ENCODE assay signal across 20 cellular contexts in the genomic region with DNA sequence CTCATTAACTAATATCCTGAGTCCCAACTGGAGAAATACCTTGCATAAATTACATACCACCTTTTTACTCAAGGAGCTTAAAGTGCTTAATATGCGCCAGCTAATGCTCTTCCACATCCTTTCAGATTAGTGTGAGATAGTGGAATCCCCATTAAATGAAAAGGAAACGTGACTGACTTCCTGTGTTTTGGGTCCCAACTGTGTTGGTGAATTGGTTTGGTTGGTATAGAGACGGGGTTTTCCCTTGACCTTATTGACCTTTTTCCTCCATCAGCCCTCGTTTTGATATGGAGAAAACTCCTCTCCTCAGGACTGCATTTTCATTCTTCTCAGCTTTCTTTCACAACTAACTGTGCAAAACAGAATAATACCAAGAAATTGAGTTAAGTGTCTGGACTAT.
DNase-seq lines count a peak whose midpoint lies in the region; ATAC-seq, FAIRE-seq and TF ChIP-seq lines count a peak whose summit lies in the region.
"Had no signal": no experiment of that assay in that cellular context is flagged by ENCODE, and none has a peak within 500 bp of the region (broad histone marks: within the 10 kb centered on the region; RNA-seq: fewer than 3 reads in every experiment).

No MANE protein-coding gene starts in this region.

- H3K23ac ChIP-seq in mesendoderm (ENCODE audit: low read length), result no peak overlapping the region

- no peak for TF ChIP-seq CTCF in ascending aorta (IDR thresholded peaks at IDR 0.05)
- TF ChIP-seq CTCF in pancreas (IDR thresholded peaks at IDR 0.05), result no peak

- 62% methylated on average over 2 of the region's 4 CpGs for WGBS in HUES64
- no CpG with 5 or more reads among the region's 4 CpGs for WGBS in mesendoderm (ENCODE audit: extremely low coverage, insufficient coverage, low lambda C conversion rate)
- 52 to 65% methylated on average over 4 of the region's 4 CpGs for WGBS in pancreas, 2 donors

- H3K4ac ChIP-seq in mesendoderm (ENCODE audit: low read depth, low read length), result no peak overlapping the region

- H3K56ac ChIP-seq in mesendoderm (ENCODE audit: low read length), result no peak overlapping the region

- ATAC-seq in effector memory CD8-positive, alpha-beta T cell (replicated peaks), result peak; percentile 17
- ATAC-seq in HG03460 (IDR thresholded peaks at IDR 0.05; ENCODE audit: unreplicated experiment) (no peak), pancreas (no peak)

- H4K5ac ChIP-seq in mesendoderm (ENCODE audit: low read length), result no peak overlapping the region

- no peak overlapping the region for H3K4me3 ChIP-seq in BLaER1
- no peak overlapping the region for H3K4me3 ChIP-seq in HUES64 (ENCODE audit: low read length)
- no peak overlapping the region for H3K4me3 ChIP-seq in mesendoderm (ENCODE audit: low read length)
- H3K4me3 ChIP-seq in ascending aorta, result no peak overlapping the region
- H3K4me3 ChIP-seq in pancreas, result no peak overlapping the region
- H3K4me3 ChIP-seq: Peyer's patch, SJSA1 had no signal

- H3K4me1 ChIP-seq in BLaER1, result peaks cover 39% of the 10 kb centered on the region
- peaks cover 28% of the 10 kb centered on the region for H3K4me1 ChIP-seq in HUES64 (ENCODE audit: insufficient read depth, low read length)
- H3K4me1 ChIP-seq in mesendoderm (ENCODE audit: control insufficient read depth, low read depth, low read length), result peaks cover 7% of the 10 kb centered on the region
- H3K4me1 ChIP-seq in ascending aorta, result no peaks in the 10 kb centered on the region
- no peaks in the 10 kb centered on the region for H3K4me1 ChIP-seq in pancreas
- H3K4me1 ChIP-seq: Peyer's patch, SJSA1 had no signal

- H3K27me3 ChIP-seq in BLaER1 (no peaks in the 10 kb centered on the region), HUES64 (ENCODE audit: insufficient read depth, low read length) (no peaks in the 10 kb centered on the region), mesendoderm (ENCODE audit: insufficient read depth, low read length, poor library complexity) (no peaks in the 10 kb centered on the region), ascending aorta (no peaks in the 10 kb centered on the region), pancreas (no peaks in the 10 kb centered on the region)
- H3K27me3 ChIP-seq: Peyer's patch, SJSA1 had no signal

- H2BK15ac ChIP-seq in mesendoderm (replicated peaks; ENCODE audit: low read depth), result no peak overlapping the region

- H3K4me2 ChIP-seq in BLaER1, result peak overlapping the region; percentile 39
- no peak overlapping the region for H3K4me2 ChIP-seq in mesendoderm (ENCODE audit: low read length)

- H2BK5ac ChIP-seq in mesendoderm (ENCODE audit: low read length), result no peak overlapping the region

- H3K27ac ChIP-seq in BLaER1 (no peak overlapping the region), HUES64 (ENCODE audit: low read depth, low read length) (peak overlapping the region; percentile 20; the same call in 1 of the 2 replicates), mesendoderm (ENCODE audit: low read depth, low read length) (no peak overlapping the region), ascending aorta (no peak overlapping the region), pancreas (no peak overlapping the region)
- H3K27ac ChIP-seq: Peyer's patch, SJSA1 had no signal

- no peak overlapping the region for H3K4me3 Mint-ChIP-seq in effector memory CD8-positive, alpha-beta T cell
- H3K4me3 Mint-ChIP-seq: IgD-negative memory B cell had no signal

- H3K9me3 Mint-ChIP-seq in effector memory CD8-positive, alpha-beta T cell, result no peaks in the 10 kb centered on the region
- H3K9me3 Mint-ChIP-seq: H9, IgD-negative memory B cell had no signal

- no peaks in the 10 kb centered on the region for H3K79me1 ChIP-seq in mesendoderm (ENCODE audit: low read length)

- H3K9ac ChIP-seq in BLaER1 (no peak overlapping the region), HUES64 (ENCODE audit: low read depth, low read length) (no peak overlapping the region), mesendoderm (ENCODE audit: low read length) (no peak overlapping the region)

- H3K27ac Mint-ChIP-seq in effector memory CD8-positive, alpha-beta T cell, result no peak overlapping the region
- H3K27ac Mint-ChIP-seq: IgD-negative memory B cell had no signal

- no peak overlapping the region for H2AK5ac ChIP-seq in mesendoderm (ENCODE audit: low read length)

- H4K20me1 ChIP-seq in BLaER1, result no peaks in the 10 kb centered on the region

- H3K36me3 ChIP-seq in BLaER1 (peaks cover 45% of the 10 kb centered on the region), HUES64 (ENCODE audit: insufficient read depth, low read length) (no peaks in the 10 kb centered on the region; the same call in 1 of the 2 replicates), mesendoderm (ENCODE audit: control insufficient read depth, insufficient read depth, low read length) (no peaks in the 10 kb centered on the region), ascending aorta (no peaks in the 10 kb centered on the region), pancreas (no peaks in the 10 kb centered on the region)
- H3K36me3 ChIP-seq: Peyer's patch, SJSA1 had no signal

- intact Hi-C loops in ascending aorta (cut with DNase I), result no loop called here
- intact Hi-C loops in pancreas (cut with DNase I), result no loop called here

- peaks cover 3% of the 10 kb centered on the region for H3K36me3 Mint-ChIP-seq in effector memory CD8-positive, alpha-beta T cell (ENCODE audit: insufficient read depth)
- H3K36me3 Mint-ChIP-seq: IgD-negative memory B cell had no signal

- H3K18ac ChIP-seq in mesendoderm (ENCODE audit: low read length), result no peak overlapping the region

- DNase-seq in effector memory CD8-positive, alpha-beta T cell, result no peak
- DNase-seq in mesendoderm (peak; percentile 77), ascending aorta (ENCODE audit: low spot score in 2 of 2) (no peak), dedifferentiated amniotic fluid mesenchymal stem cell (ENCODE audit: extremely low spot score) (no peak), pancreas (no peak)
- DNase-seq: C1 segment of cervical spinal cord; DMS79 treated with DMSO at 0.1 percent for 48 hours; H9; Kasumi-1; NCI-H1092 treated with DMSO at 0.1 percent for 48 hours; NCI-H146; NCI-H2029 treated with DMSO at 0.1 percent for 48 hours; NK-92 treated with Interleukin-12 subunit alpha and Interleukin-12 subunit beta, amount 100 ng/mL, for 24 hours; Peyer's patch had no signal

- no peak overlapping the region for H2BK120ac ChIP-seq in mesendoderm (ENCODE audit: low read depth, low read length)

- no peak for FAIRE-seq in pancreas (lab: Jason Lieb, UNC)
- FAIRE-seq: A204.1 had no signal

- no peaks in the 10 kb centered on the region for H3K79me2 ChIP-seq in mesendoderm (ENCODE audit: control insufficient read depth, insufficient read depth, low read length)

- peaks cover 0 to 14% of the 10 kb centered on the region in 2 donors for H3K27me3 Mint-ChIP-seq in effector memory CD8-positive, alpha-beta T cell
- H3K27me3 Mint-ChIP-seq: IgD-negative memory B cell had no signal

- H3K9me3 ChIP-seq in BLaER1, result no peaks in the 10 kb centered on the region
- no peaks in the 10 kb centered on the region for H3K9me3 ChIP-seq in HUES64 (ENCODE audit: insufficient read depth, low read depth, low read length)
- no peaks in the 10 kb centered on the region for H3K9me3 ChIP-seq in ascending aorta
- no peaks in the 10 kb centered on the region for H3K9me3 ChIP-seq in pancreas
- H3K9me3 ChIP-seq: Peyer's patch, SJSA1 had no signal

- peaks cover 4 to 6% of the 10 kb centered on the region in 2 donors for H3K4me1 Mint-ChIP-seq in effector memory CD8-positive, alpha-beta T cell (ENCODE audit: low read depth in 2 of 2)

- H4K8ac ChIP-seq in mesendoderm (ENCODE audit: low read depth, low read length), result no peak overlapping the region
